Comparison of ENCODE assay signal across 13 cellular contexts in the genomic region with DNA sequence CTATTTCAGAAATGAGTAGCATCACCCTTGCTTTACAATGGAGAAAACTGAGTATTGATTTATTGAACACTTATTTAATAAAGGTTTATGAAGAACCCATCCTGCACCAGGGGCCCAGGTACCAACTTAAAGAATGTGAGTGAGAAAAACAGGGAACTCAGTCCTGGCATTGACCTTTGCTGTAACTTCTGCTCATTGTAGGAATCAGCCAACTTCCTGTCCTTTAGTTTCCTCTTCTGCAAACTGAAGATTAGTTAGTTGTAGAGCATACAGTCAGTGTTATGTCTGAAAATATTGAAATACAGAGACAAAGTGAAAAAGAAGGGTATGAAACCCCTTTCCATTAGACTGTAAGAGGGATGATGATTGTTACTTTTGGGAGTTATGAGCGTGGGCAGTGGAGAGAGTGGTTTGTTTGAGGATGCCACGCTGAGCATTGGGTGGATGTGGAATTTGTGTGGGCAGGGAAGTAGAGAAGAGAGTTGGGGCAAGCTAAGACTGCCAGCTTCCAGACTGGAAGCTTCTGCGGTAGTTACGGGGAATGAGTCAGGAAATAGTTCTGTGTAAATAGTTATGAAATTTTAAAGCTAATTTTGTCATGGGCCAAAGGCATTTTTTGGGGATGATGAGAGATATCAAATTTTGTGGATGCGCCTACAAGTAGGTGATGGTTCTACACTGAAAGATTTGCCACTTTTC.
DNase-seq lines count a peak whose midpoint lies in the region; ATAC-seq, FAIRE-seq and TF ChIP-seq lines count a peak whose summit lies in the region.
"Had no signal": no experiment of that assay in that cellular context is flagged by ENCODE, and none has a peak within 500 bp of the region (broad histone marks: within the 10 kb centered on the region; RNA-seq: fewer than 3 reads in every experiment).

No MANE protein-coding gene starts in this region.

- H3K27me3 ChIP-seq in right lobe of liver (no peaks in the 10 kb centered on the region), HepG2 (ENCODE audit: control insufficient read depth in 1 of 2, insufficient read depth in 2 of 2, low read length in 2 of 2) (no peaks in the 10 kb centered on the region), upper lobe of right lung (no peaks in the 10 kb centered on the region)
- H3K27me3 ChIP-seq: cardiac muscle cell had no signal

- H3K79me2 ChIP-seq in HepG2 (ENCODE audit: insufficient read depth, low read length) = no peaks in the 10 kb centered on the region

- H4K20me1 ChIP-seq in HepG2 (ENCODE audit: insufficient read depth, low read length) = no peaks in the 10 kb centered on the region

- H3K36me3 ChIP-seq in right lobe of liver = no peaks in the 10 kb centered on the region
- H3K36me3 ChIP-seq in HepG2 (replicated peaks in 1 of 2; ENCODE audit: control insufficient read depth in 1 of 2, insufficient read depth in 2 of 2, low read length in 2 of 2) = no peaks in the 10 kb centered on the region
- H3K36me3 ChIP-seq in upper lobe of right lung = no peaks in the 10 kb centered on the region
- H3K36me3 ChIP-seq: cardiac muscle cell had no signal

- H3K27ac ChIP-seq in right lobe of liver (no peak overlapping the region), HepG2 (ENCODE audit: extremely low read length, insufficient read depth, low read length) (no peak overlapping the region), upper lobe of right lung (peak overlapping the region; percentile 2)
- H3K27ac ChIP-seq: cardiac muscle cell had no signal

- BruUV-seq in HepG2 (replicated peaks; lab: Mats Ljungman, UMichigan) = no TSS peak

- TF ChIP-seq POLR2A in right lobe of liver (IDR thresholded peaks at IDR 0.05) (no peak), HepG2 (IDR thresholded peaks at IDR 0.05; ENCODE audit: insufficient read depth in 1 of 2, low read depth in 2 of 2, low read length in 2 of 2) (no peak)

- H3K4me1 ChIP-seq in right lobe of liver (no peaks in the 10 kb centered on the region), HepG2 (ENCODE audit: insufficient read depth, low read length) (no peaks in the 10 kb centered on the region), upper lobe of right lung (peaks cover 11% of the 10 kb centered on the region)

- H2AFZ ChIP-seq in HepG2 (ENCODE audit: low read length) = no peak overlapping the region

- CTCF ChIA-PET in HepG2 (lab: Yijun Ruan, JAX; ENCODE audit: low intra/inter-chr PET ratio, low total read pairs) = no interaction called here

- in situ Hi-C loops in HepG2 (cut with HindIII; ENCODE audit: extremely low pct_ligation_motif_present, low pct_unique_long_range_greater_than_20kb) = no loop called here

- no peak overlapping the region for H3K9ac ChIP-seq in HepG2 (ENCODE audit: insufficient read depth, low read depth, low read length)

- FAIRE-seq in HepG2 (lab: Jason Lieb, UNC) = no peak
- FAIRE-seq: GM12878 had no signal

- intact Hi-C loops in right lobe of liver (cut with DNase I) (no loop called here), HepG2 (cut with micrococcal nuclease; ENCODE audit: unreplicated experiment) (no loop called here), upper lobe of right lung (cut with DNase I) (no loop called here)

- H3K4me2 ChIP-seq in HepG2 (ENCODE audit: low read depth, low read length) = no peak overlapping the region

- WGBS in right lobe of liver (ENCODE audit: insufficient coverage, low coverage, low lambda C conversion rate, missing lambda C conversion rate) = 66% methylated on average over 5 of the region's 5 CpGs
- 38% methylated on average over 5 of the region's 5 CpGs for WGBS in HepG2 (ENCODE audit: low lambda C conversion rate)

- no peak for TF ChIP-seq RAD21 in HepG2 (CRISPR knock-in tag; IDR thresholded peaks at IDR 0.05)

- H3K4me3 ChIP-seq in right lobe of liver = no peak overlapping the region
- no peak overlapping the region for H3K4me3 ChIP-seq in HepG2 (replicated peaks in 1 of 3; ENCODE audit: insufficient read depth in 1 of 3, low read depth in 2 of 3, low read length in 3 of 3)
- H3K4me3 ChIP-seq in foreskin fibroblast (ENCODE audit: low read depth in 1 of 2, low read length in 2 of 2) = no peak overlapping the region
- no peak overlapping the region for H3K4me3 ChIP-seq in upper lobe of right lung
- H3K4me3 ChIP-seq: cardiac muscle cell, GM12878 had no signal

- no peak for DNase-seq in right lobe of liver
- DNase-seq in HepG2 (ENCODE audit: low spot score) = no peak
- peak; percentile 9 for DNase-seq in SKM-1 (lab: John Stamatoyannopoulos, UW; ENCODE audit: unreplicated experiment)
- peak; percentile 60 to 66 for DNase-seq in foreskin fibroblast
- no peak for DNase-seq in upper lobe of right lung
- DNase-seq in stimulated activated CD8-positive, alpha-beta memory T cell treated with anti-CD3 and anti-CD28 coated beads, Interleukin-4, amount 100 ng/mL, for 48 hours = no peak
- DNase-seq: CD4-positive, alpha-beta T cell; NCI-H524 treated with DMSO at 0.1 percent for 48 hours; stimulated activated naive CD4-positive, alpha-beta T cell had no signal

- POLR2A ChIA-PET in HepG2 (lab: Yijun Ruan, JAX) = no interaction called here

- TF ChIP-seq CTCF in right lobe of liver (IDR thresholded peaks at IDR 0.05) (no peak), HepG2 (CRISPR knock-in tag; IDR thresholded peaks at IDR 0.05) (no peak), foreskin fibroblast (IDR thresholded peaks at IDR 0.05; ENCODE audit: low read depth, low read length) (no peak), upper lobe of right lung (IDR thresholded peaks at IDR 0.05) (no peak)

- H3K9me3 ChIP-seq in right lobe of liver (no peaks in the 10 kb centered on the region), HepG2 (ENCODE audit: low read length) (no peaks in the 10 kb centered on the region), upper lobe of right lung (no peaks in the 10 kb centered on the region)

- ATAC-seq in right lobe of liver (peak; percentile 16 to 61 (median 38)), HepG2 (no peak), upper lobe of right lung (peak; percentile 63), GM18498 (IDR thresholded peaks at IDR 0.05; ENCODE audit: unreplicated experiment) (no peak), GM19328 (IDR thresholded peaks at IDR 0.05; ENCODE audit: unreplicated experiment) (no peak)

- TF ChIP-seq EP300 in HepG2 (IDR thresholded peaks at IDR 0.05; ENCODE audit: low read depth in 2 of 2, low read length in 2 of 2) (no peak), HepG2 (CRISPR knock-in tag; IDR thresholded peaks at IDR 0.05; ENCODE audit: borderline replicate concordance) (no peak)

TF ChIP-seq in HepG2, 621 proteins besides CTCF, POLR2A, EP300 and RAD21 (continues in another document):
- TF ChIP-seq HMGXB3 (CRISPR knock-in tag; IDR thresholded peaks at IDR 0.05; ENCODE audit: borderline replicate concordance) (no peak), ZSCAN12 (CRISPR knock-in tag; IDR thresholded peaks at IDR 0.05) (no peak), ARNT2 (CRISPR knock-in tag; IDR thresholded peaks at IDR 0.05; ENCODE audit: low read depth) (no peak), PATZ1 (CRISPR knock-in tag; IDR thresholded peaks at IDR 0.05) (no peak), ZNF530 (CRISPR knock-in tag; IDR thresholded peaks at IDR 0.05; ENCODE audit: low read depth) (no peak), ZNF501 (CRISPR knock-in tag; IDR thresholded peaks at IDR 0.05) (no peak), ZNF337 (CRISPR knock-in tag; IDR thresholded peaks at IDR 0.05; ENCODE audit: borderline replicate concordance, low read depth) (no peak), SOX13 (IDR thresholded peaks at IDR 0.05) (no peak), SOX13 (CRISPR knock-in tag; conservative IDR thresholded peaks at IDR 0.05 in 1 of 2, IDR thresholded peaks at IDR 0.05 in 1 of 2) (no peak), TSC22D2 (CRISPR knock-in tag; IDR thresholded peaks at IDR 0.05; ENCODE audit: borderline replicate concordance) (no peak)

Comparison
In these comparisons a context has a peak if more than half of its experiments do, and no peak if none do; other contexts are left out.
1. ATAC-seq: peak in right lobe of liver (4 of 4) and upper lobe of right lung (single experiment); none in HepG2 (single experiment), GM18498 (single experiment) and GM19328 (single experiment).
2. DNase-seq: peak in SKM-1 (single experiment) and foreskin fibroblast (2 of 2); none in right lobe of liver (0 of 3), HepG2 (single experiment), upper lobe of right lung (single experiment) and stimulated activated CD8-positive, alpha-beta memory T cell treated with anti-CD3 and anti-CD28 coated beads, Interleukin-4, amount 100 ng/mL, for 48 hours (single experiment).